9 cellular contexts compared by ENCODE assay signal in the genomic region with DNA sequence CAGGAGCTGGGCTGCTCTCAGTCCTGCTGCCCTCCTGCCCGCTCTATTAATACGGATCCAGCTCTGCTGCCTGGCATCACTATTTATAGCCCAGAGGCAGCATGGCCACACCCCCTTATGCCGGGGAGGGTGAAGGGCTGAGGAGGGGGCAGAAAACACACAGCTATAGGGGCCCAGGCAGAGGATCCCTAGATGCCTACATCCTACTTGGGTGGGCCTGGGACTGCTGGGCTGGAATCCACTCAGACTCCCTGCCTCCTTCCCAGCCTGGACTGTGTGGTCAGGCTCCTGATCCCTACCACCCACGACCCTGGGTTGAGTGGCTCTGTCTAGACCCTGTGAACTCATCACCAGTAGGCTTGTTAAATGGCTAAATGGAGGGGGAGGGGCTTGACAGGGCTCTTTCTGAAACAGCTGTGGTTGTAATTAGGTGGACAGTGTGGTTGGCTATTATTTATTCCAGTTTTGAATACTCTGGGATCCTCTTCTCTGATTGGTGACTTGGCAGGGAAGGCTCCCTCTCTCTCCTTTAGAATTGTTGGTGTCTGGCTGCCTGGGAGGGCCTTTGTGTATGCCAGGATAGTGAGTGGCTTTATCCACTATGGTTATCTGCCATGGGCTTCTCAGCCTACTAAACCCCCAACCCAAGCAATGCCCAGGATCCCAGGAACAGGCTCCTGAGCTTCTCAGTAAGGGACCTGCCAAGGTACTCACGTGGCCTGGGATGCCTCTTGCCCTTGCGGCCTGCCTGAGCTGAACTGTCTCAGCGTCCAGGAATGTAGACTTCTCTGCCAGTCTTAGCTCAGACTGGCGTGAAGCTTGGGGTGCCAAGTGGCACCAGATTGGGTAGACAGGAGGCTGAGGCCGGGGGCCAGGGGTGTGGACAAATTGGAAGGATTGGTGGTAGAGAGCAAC. TPM values are rescaled to one million over a fixed set of nuclear protein-coding genes. Genes with fewer than 3 reads are reported as not detected.
DNase-seq lines count a peak whose midpoint lies in the region; TF ChIP-seq lines count a peak whose summit lies in the region.
"Had no signal": no experiment of that assay in that cellular context is flagged by ENCODE, and none has a peak within 500 bp of the region (broad histone marks: within the 10 kb centered on the region; RNA-seq: fewer than 3 reads in every experiment).

No MANE protein-coding gene starts in this region.

- H3K4me3 ChIP-seq in AG10803 (ENCODE audit: low read length) (peak overlapping the region; percentile 79), iPS-18a (ENCODE audit: low read length) (peak overlapping the region; percentile 76), stomach smooth muscle (ENCODE audit: low read length in 2 of 2) (peak overlapping the region; percentile 77 to 89)
- H3K4me3 ChIP-seq: GM12878 had no signal

- peaks cover 0 to 4% (median 0%) of the 10 kb centered on the region in 7 donors for H3K9me3 Mint-ChIP-seq in CD14-positive monocyte

- H3K4me1 Mint-ChIP-seq in CD14-positive monocyte, result peaks cover 24% of the 10 kb centered on the region

- H3K27ac ChIP-seq in angular gyrus (ENCODE audit: low read depth, low read length), result peak overlapping the region; percentile 91
- H3K27ac ChIP-seq in iPS-18a (ENCODE audit: low read length), result no peak overlapping the region
- peak overlapping the region; percentile 80 for H3K27ac ChIP-seq in stomach smooth muscle (ENCODE audit: low read length)

- H3K4me1 ChIP-seq in iPS-18a (ENCODE audit: control insufficient read depth, low read depth, low read length) (peaks cover 29% of the 10 kb centered on the region), stomach smooth muscle (ENCODE audit: control insufficient read depth, insufficient read depth, low read length) (peaks cover 58% of the 10 kb centered on the region)

- no peak overlapping the region for H3K9ac ChIP-seq in iPS-18a (ENCODE audit: low read length)
- H3K9ac ChIP-seq in stomach smooth muscle (ENCODE audit: low read length in 2 of 2), result peak overlapping the region; percentile 27 to 80

- H3K4me3 Mint-ChIP-seq in CD14-positive monocyte, result no peak overlapping the region

- intact Hi-C loops in CD14-positive monocyte (cut with micrococcal nuclease), result no loop called here

- TF ChIP-seq CTCF in AG10803 (conservative IDR thresholded peaks at IDR 0.05; ENCODE audit: low read length) (no peak), CD14-positive monocyte (IDR thresholded peaks at IDR 0.05) (no peak)

- H3K27ac Mint-ChIP-seq in CD14-positive monocyte, result peak overlapping the region in 1 of 7 donors; percentile 3

- H3K9me3 ChIP-seq in iPS-18a (ENCODE audit: control insufficient read depth, low read depth, low read length) (no peaks in the 10 kb centered on the region), stomach smooth muscle (ENCODE audit: control insufficient read depth in 2 of 2, low read length in 2 of 2) (no peaks in the 10 kb centered on the region)

- H3K36me3 Mint-ChIP-seq in CD14-positive monocyte, result no peaks in the 10 kb centered on the region

- H3K36me3 ChIP-seq in iPS-18a (ENCODE audit: control insufficient read depth, low read depth, low read length) (peaks cover 16% of the 10 kb centered on the region), stomach smooth muscle (ENCODE audit: control insufficient read depth in 2 of 2, insufficient read depth in 2 of 2, low read length in 2 of 2) (peaks cover 23 to 29% of the 10 kb centered on the region in 2 donors)

- DNase-seq in AG10803 (ENCODE audit: low read depth) (peak; percentile 91), NCI-H1105 (lab: John Stamatoyannopoulos, UW) (peak; percentile 96), CD14-positive monocyte (ENCODE audit: low spot score) (no peak)
- no peak for DNase-seq in stimulated activated naive CD4-positive, alpha-beta T cell (lab: John Stamatoyannopoulos, UW)
- no peak for DNase-seq in activated CD4-positive, CD25-positive, alpha-beta regulatory T cell (lab: John Stamatoyannopoulos, UW)

- H3K27me3 Mint-ChIP-seq in CD14-positive monocyte (ENCODE audit: low read depth in 3 of 3), result peaks cover 18 to 30% (median 24%) of the 10 kb centered on the region in 3 donors

- H3K27me3 ChIP-seq in iPS-18a (ENCODE audit: control insufficient read depth, insufficient read depth, low read length) (no peaks in the 10 kb centered on the region), stomach smooth muscle (ENCODE audit: control insufficient read depth in 1 of 2, insufficient read depth in 2 of 2, low read length in 2 of 2) (no peaks in the 10 kb centered on the region)

RNA-seq across cellular contexts. Expression of gene PHLDB1, which starts 15.2 kb away (rescaled TPM):
- polyA plus RNA-seq in CD14-positive monocyte, result not detected

RNA-seq across cellular contexts. Expression of gene ARCN1, which starts 50.4 kb away (rescaled TPM):
- 100 to 1,000 TPM in 1 of 2 donors, 10 to 100 TPM in 1; 79.7 to 101 TPM for polyA plus RNA-seq in CD14-positive monocyte

RNA-seq across cellular contexts. Expression of gene TREH, which starts 56.8 kb away (rescaled TPM):
- not detected for polyA plus RNA-seq in CD14-positive monocyte
- polyA plus RNA-seq: GM12878 had no signal

RNA-seq across cellular contexts. Expression of gene IFT46, which starts 56.9 kb away (rescaled TPM):
- 1 to 10 TPM; 2.8 to 4.8 TPM for polyA plus RNA-seq in CD14-positive monocyte

Comparison
In these comparisons a context has a peak if more than half of its experiments do, and no peak if none do; other contexts are left out.
1. DNase-seq: peak in AG10803 (single experiment) and NCI-H1105 (single experiment); none in stimulated activated naive CD4-positive, alpha-beta T cell (0 of 6), activated CD4-positive, CD25-positive, alpha-beta regulatory T cell (0 of 4) and CD14-positive monocyte (single experiment).
2. Peak in every context shown above with its lines, with median percentiles within 50 percentile points of each other: H3K4me3 ChIP-seq.